ENCODE assay signal across 18 cellular contexts in genomic region chr7:96276019-96276418, GRCh38. TPM values are rescaled to one million over a fixed set of nuclear protein-coding genes. Genes with fewer than 3 reads are reported as not detected.
DNase-seq lines count a peak whose midpoint lies in the region; ATAC-seq, FAIRE-seq and TF ChIP-seq lines count a peak whose summit lies in the region.
"Had no signal": no experiment of that assay in that cellular context is flagged by ENCODE, and none has a peak within 500 bp of the region (broad histone marks: within the 10 kb centered on the region; RNA-seq: fewer than 3 reads in every experiment).

No MANE protein-coding gene starts in this region.

- H3K79me2 ChIP-seq in hepatocyte = peaks cover 31% of the 10 kb centered on the region

- no peak for FAIRE-seq in small intestine (lab: Jason Lieb, UNC)
- FAIRE-seq: D721Med, GM12878, GM19239 had no signal

- H3K9me3 ChIP-seq in hepatocyte (ENCODE audit: low read depth) (no peaks in the 10 kb centered on the region), liver (ENCODE audit: control insufficient read depth in 4 of 4, low read length in 3 of 4) (no peaks in the 10 kb centered on the region), small intestine (ENCODE audit: control insufficient read depth, low read depth) (no peaks in the 10 kb centered on the region)

- DNase-seq in hepatocyte (ENCODE audit: low spot score) (no peak), small intestine (peak; percentile 84), germinal center (ENCODE audit: low spot score) (no peak)
- DNase-seq: C1 segment of cervical spinal cord; CD8-positive, alpha-beta T cell; DMS 273 treated with DMSO at 0.1 percent for 48 hours; DMS79; EL; GDM1; H9 had no signal

- no peak overlapping the region for H2AFZ ChIP-seq in hepatocyte
- H2AFZ ChIP-seq: GM23338 had no signal

- H3K9me2 ChIP-seq in hepatocyte (replicated peaks; ENCODE audit: insufficient read depth) = no peaks in the 10 kb centered on the region

- WGBS in hepatocyte (ENCODE audit: low lambda C conversion rate, missing lambda C conversion rate) = 84% methylated on average over 2 of the region's 2 CpGs
- WGBS in liver = 63% methylated on average over 2 of the region's 2 CpGs
- WGBS in small intestine, 3 donors = 53 to 89% (median 69%) methylated on average over 2 of the region's 2 CpGs

- H3K27ac ChIP-seq in hepatocyte (no peak overlapping the region), liver (ENCODE audit: low read depth in 1 of 2, low read length in 2 of 2) (no peak overlapping the region), small intestine (ENCODE audit: low read depth in 1 of 2, low read length in 1 of 2) (no peak overlapping the region)

- ATAC-seq in HG03378 (IDR thresholded peaks at IDR 0.05; ENCODE audit: unreplicated experiment) (no peak), GM21825 (IDR thresholded peaks at IDR 0.05; ENCODE audit: unreplicated experiment) (no peak)
- ATAC-seq: CD8-positive, alpha-beta T cell; GM12878; GM23338; HCT116 had no signal

- no peak overlapping the region for H3K9ac ChIP-seq in liver (ENCODE audit: low read depth in 1 of 2, low read length in 2 of 2)

- no peak for TF ChIP-seq RAD21 in liver (IDR thresholded peaks at IDR 0.05)

- TF ChIP-seq CTCF in hepatocyte (IDR thresholded peaks at IDR 0.05; ENCODE audit: poor library complexity) (no peak), liver (IDR thresholded peaks at IDR 0.05; ENCODE audit: low read depth, low read length, missing input control) (no peak)

- peak overlapping the region; percentile 46 for H3K4me2 ChIP-seq in hepatocyte
- H3K4me2 ChIP-seq: GM23338 had no signal

- H3K36me3 ChIP-seq in hepatocyte (replicated peaks; ENCODE audit: insufficient read depth, low read depth) (no peaks in the 10 kb centered on the region), liver (ENCODE audit: control insufficient read depth in 4 of 4, insufficient read depth in 3 of 4, low read depth in 1 of 4, low read length in 3 of 4) (peaks cover 0 to 12% (median 1%) of the 10 kb centered on the region in 4 donors), small intestine (ENCODE audit: control insufficient read depth in 2 of 2, insufficient read depth in 2 of 2, low read length in 2 of 2) (no peaks in the 10 kb centered on the region)

- no peaks in the 10 kb centered on the region for H3K27me3 ChIP-seq in hepatocyte
- H3K27me3 ChIP-seq in liver (ENCODE audit: control insufficient read depth in 4 of 4, insufficient read depth in 4 of 4, low read length in 3 of 4) = no peaks in the 10 kb centered on the region
- H3K27me3 ChIP-seq in small intestine (ENCODE audit: control insufficient read depth in 2 of 2, insufficient read depth in 2 of 2, low read length in 2 of 2) = no peaks in the 10 kb centered on the region

- H3K4me3 ChIP-seq in hepatocyte = no peak overlapping the region
- no peak overlapping the region for H3K4me3 ChIP-seq in liver (ENCODE audit: low read depth in 1 of 3, low read length in 3 of 3)
- no peak overlapping the region for H3K4me3 ChIP-seq in small intestine (ENCODE audit: low read depth in 1 of 2, low read length in 2 of 2)
- H3K4me3 ChIP-seq: GM12878, GM23338 had no signal

- no peaks in the 10 kb centered on the region for H4K20me1 ChIP-seq in hepatocyte (ENCODE audit: insufficient read depth, poor library complexity, severe bottlenecking)

- no peaks in the 10 kb centered on the region for H3K4me1 ChIP-seq in hepatocyte (ENCODE audit: insufficient read depth)
- peaks cover 0 to 8% (median 6%) of the 10 kb centered on the region in 4 donors for H3K4me1 ChIP-seq in liver (ENCODE audit: control insufficient read depth in 4 of 4, insufficient read depth in 4 of 4, low read length in 3 of 4)
- no peaks in the 10 kb centered on the region for H3K4me1 ChIP-seq in small intestine (ENCODE audit: control insufficient read depth in 2 of 2, insufficient read depth in 1 of 2, low read depth in 1 of 2, low read length in 1 of 2)

TF ChIP-seq in liver, 16 proteins besides CTCF, POLR2A, EP300 and RAD21:
- TF ChIP-seq NR2F2 (IDR thresholded peaks at IDR 0.05) = no peak
- TF ChIP-seq RXRA (IDR thresholded peaks at IDR 0.05) = peak in 1 of 2 donors; percentile 5
- TF ChIP-seq FOXA1 (IDR thresholded peaks at IDR 0.05) = no peak
- TF ChIP-seq, protein P1, sequence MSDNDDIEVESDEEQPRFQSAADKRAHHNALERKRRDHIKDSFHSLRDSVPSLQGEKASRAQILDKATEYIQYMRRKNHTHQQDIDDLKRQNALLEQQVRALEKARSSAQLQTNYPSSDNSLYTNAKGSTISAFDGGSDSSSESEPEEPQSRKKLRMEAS (IDR thresholded peaks at IDR 0.05) = no peak
- TF ChIP-seq JUND (IDR thresholded peaks at IDR 0.05) = no peak
- TF ChIP-seq ZBTB33 (IDR thresholded peaks at IDR 0.05) = no peak
- TF ChIP-seq FOXA2 (IDR thresholded peaks at IDR 0.05) = no peak
- no peak for TF ChIP-seq EGR1 (IDR thresholded peaks at IDR 0.05; ENCODE audit: low read depth in 2 of 2)
- peak; percentile 48 to 75 for TF ChIP-seq HNF4A (conservative IDR thresholded peaks at IDR 0.05)
- TF ChIP-seq YY1 (IDR thresholded peaks at IDR 0.05) = no peak
- TF ChIP-seq HNF4G (IDR thresholded peaks at IDR 0.05) = no peak
- no peak for TF ChIP-seq REST (IDR thresholded peaks at IDR 0.05)
- TF ChIP-seq TAF1 (conservative IDR thresholded peaks at IDR 0.05) = no peak
- TF ChIP-seq, protein P2, sequence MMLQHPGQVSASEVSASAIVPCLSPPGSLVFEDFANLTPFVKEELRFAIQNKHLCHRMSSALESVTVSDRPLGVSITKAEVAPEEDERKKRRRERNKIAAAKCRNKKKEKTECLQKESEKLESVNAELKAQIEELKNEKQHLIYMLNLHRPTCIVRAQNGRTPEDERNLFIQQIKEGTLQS (IDR thresholded peaks at IDR 0.05) = no peak

RNA-seq across cellular contexts. Expression of gene SLC25A13, which starts 45.9 kb away (rescaled TPM):
- total RNA-seq in hepatocyte (53.2 and 55.1 TPM in 2 replicates), liver (100 to 1,000 TPM in 1 of 2 donors, 10 to 100 TPM in 1; 45.6 to 116 TPM)
- polyA plus RNA-seq in hepatocyte (28.2 and 37.5 TPM in 2 replicates), liver (10 to 100 TPM; 52.4 to 75.4 TPM), small intestine (10 to 100 TPM; 25.9 to 49.0 (median 35.4) TPM)
